1 cellular context compared by ENCODE assay signal in genomic region chr12:119594772-119595445, GRCh38.
TF ChIP-seq lines count a peak whose summit lies in the region.

No MANE protein-coding gene starts in this region.

TF ChIP-seq in H1, 55 proteins besides CTCF, POLR2A, EP300 and RAD21:
- TF ChIP-seq CHD7 (IDR thresholded peaks at IDR 0.05; ENCODE audit: insufficient replicate concordance, low read length) (no peak), SIX5 (IDR thresholded peaks at IDR 0.05; ENCODE audit: low read depth, low read length) (no peak), CTBP2 (IDR thresholded peaks at IDR 0.05; ENCODE audit: borderline replicate concordance, insufficient read depth, insufficient read length, low read length) (peak; percentile 41), SIN3A (conservative IDR thresholded peaks at IDR 0.05 in 1 of 2, IDR thresholded peaks at IDR 0.05 in 1 of 2; ENCODE audit: low read depth in 1 of 2, low read length in 2 of 2) (no peak), KDM4A (IDR thresholded peaks at IDR 0.05; ENCODE audit: low read depth, low read length, severe bottlenecking) (peak; percentile 72), EZH2 (IDR thresholded peaks at IDR 0.05; ENCODE audit: low read depth, low read length, severe bottlenecking) (peak; percentile 83), SUZ12 (IDR thresholded peaks at IDR 0.05; ENCODE audit: low read length) (peak; percentile 86), CBX8 (IDR thresholded peaks at IDR 0.05; ENCODE audit: borderline replicate concordance, low read depth, low read length) (no peak), ASH2L (IDR thresholded peaks at IDR 0.05; ENCODE audit: low read length) (peak; percentile 16), CHD2 (IDR thresholded peaks at IDR 0.05; ENCODE audit: low read length) (no peak)
